12 cellular contexts compared by ENCODE assay signal in the genomic region with DNA sequence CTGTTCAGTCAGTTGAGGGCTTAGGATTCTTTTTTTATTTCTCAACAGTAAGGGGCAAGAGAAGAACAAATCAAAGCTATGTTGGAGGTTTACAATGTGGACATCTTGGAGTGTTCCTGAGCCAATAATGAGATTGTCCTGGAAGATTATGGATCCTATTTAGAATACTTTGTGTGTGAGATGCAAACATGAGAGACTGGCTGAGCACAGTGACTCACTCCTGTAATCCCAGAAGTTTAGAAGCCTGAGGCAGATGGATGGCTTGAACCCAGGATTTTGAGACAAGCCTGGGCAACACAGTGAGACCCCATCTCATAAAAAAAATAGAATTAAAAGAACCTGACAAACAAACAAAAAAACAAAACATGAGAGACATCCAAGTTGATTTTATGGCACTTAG.
"Had no signal": no experiment of that assay in that cellular context is flagged by ENCODE, and none has a peak within 500 bp of the region (broad histone marks: within the 10 kb centered on the region; RNA-seq: fewer than 3 reads in every experiment).

No MANE protein-coding gene starts in this region.

- DNase-seq: activated CD4-positive, alpha-beta memory T cell treated with anti-CD3 and anti-CD28 coated beads, Interleukin-2, amount 10 ng/mL, durations not matched to agents 7 days and 5 days; activated CD4-positive, alpha-beta T cell treated with anti-CD3 and anti-CD28 coated beads for 36 hours; activated T-cell treated with anti-CD3 and anti-CD28 coated beads, Interleukin-2, amount 50 U/mL, for 72 hours; aorta; caudate nucleus; effector CD4-positive, alpha-beta T cell; islet precursor cell; left ventricle myocardium superior; SW 1271 had no signal

- H3K27me3 ChIP-seq: neural progenitor cell had no signal

- H3K4me3 ChIP-seq: coronary artery, neural progenitor cell had no signal

- H3K9ac ChIP-seq: neural progenitor cell, parathyroid adenoma had no signal

- H3K4me1 Mint-ChIP-seq: activated CD4-positive, alpha-beta memory T cell treated with anti-CD3 and anti-CD28 coated beads, Interleukin-2, amount 10 ng/mL, durations not matched to agents 7 days and 5 days; activated CD4-positive, alpha-beta T cell treated with anti-CD3 and anti-CD28 coated beads for 36 hours had no signal

- H3K9me3 Mint-ChIP-seq: neural progenitor cell had no signal

- H3K36me3 Mint-ChIP-seq: neural progenitor cell had no signal

- H3K27ac Mint-ChIP-seq: activated CD4-positive, alpha-beta memory T cell treated with anti-CD3 and anti-CD28 coated beads, Interleukin-2, amount 10 ng/mL, durations not matched to agents 7 days and 5 days; activated CD4-positive, alpha-beta T cell treated with anti-CD3 and anti-CD28 coated beads for 36 hours; activated T-cell treated with anti-CD3 and anti-CD28 coated beads, Interleukin-2, amount 50 U/mL, for 72 hours; neural progenitor cell had no signal

- H3K27me3 Mint-ChIP-seq: activated CD4-positive, alpha-beta memory T cell treated with anti-CD3 and anti-CD28 coated beads, Interleukin-2, amount 10 ng/mL, durations not matched to agents 7 days and 5 days had no signal

- H3K4me1 ChIP-seq: parathyroid adenoma had no signal

- H3K4me3 Mint-ChIP-seq: activated CD4-positive, alpha-beta memory T cell treated with anti-CD3 and anti-CD28 coated beads, Interleukin-2, amount 10 ng/mL, durations not matched to agents 7 days and 5 days; activated CD4-positive, alpha-beta T cell treated with anti-CD3 and anti-CD28 coated beads for 36 hours; activated T-cell treated with anti-CD3 and anti-CD28 coated beads, Interleukin-2, amount 50 U/mL, for 72 hours; neural progenitor cell had no signal

- H3K36me3 ChIP-seq: neural progenitor cell had no signal

- ATAC-seq: activated CD4-positive, alpha-beta T cell treated with anti-CD3 and anti-CD28 coated beads for 36 hours; activated T-cell treated with anti-CD3 and anti-CD28 coated beads, Interleukin-2, amount 50 U/mL, for 72 hours; left ventricle myocardium superior had no signal

- H3K27ac ChIP-seq: coronary artery, neural progenitor cell, parathyroid adenoma had no signal
